ENCODE assay signal across 17 cellular contexts in the genomic region with DNA sequence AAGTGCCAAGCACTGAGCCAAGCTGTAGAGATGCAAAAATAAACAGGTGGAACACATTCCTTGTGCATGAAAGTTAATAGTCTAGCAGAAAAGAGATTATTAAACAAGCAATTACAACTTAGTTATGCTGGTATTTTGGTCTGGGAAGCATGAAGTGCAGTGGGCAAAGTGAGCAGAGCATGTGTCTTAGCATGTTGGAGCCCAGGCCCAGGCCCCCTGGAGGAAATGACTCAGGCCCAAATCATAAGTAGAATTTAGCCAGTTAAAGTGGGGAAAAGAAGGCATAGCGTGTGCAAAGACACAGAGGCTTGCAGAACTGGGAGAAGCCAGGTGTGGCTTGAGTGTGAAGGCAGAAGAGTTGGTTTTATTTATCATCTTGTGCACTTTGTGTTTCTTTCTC.
"Had no signal": no experiment of that assay in that cellular context is flagged by ENCODE, and none has a peak within 500 bp of the region (broad histone marks: within the 10 kb centered on the region; RNA-seq: fewer than 3 reads in every experiment).

No MANE protein-coding gene starts in this region.

- H3K27ac ChIP-seq: cardiac muscle cell, Peyer's patch had no signal

- H3K4me3 ChIP-seq: cardiac muscle cell, Peyer's patch had no signal

- DNase-seq: activated CD4-positive, alpha-beta T cell treated with anti-CD3 and anti-CD28 coated beads for 48 hours; activated CD4-positive, alpha-beta T cell treated with anti-CD3 and anti-CD28 coated beads, Interleukin-2, amount 50 U/mL, for 4 hours; activated CD4-positive, CD25-positive, alpha-beta regulatory T cell treated with anti-CD3 and anti-CD28 coated beads, Interleukin-2, amount 50 U/mL, for 72 hours; activated CD8-positive, alpha-beta memory T cell treated with anti-CD3 and anti-CD28 coated beads, Interleukin-2, amount 50 U/mL, for 48 hours; activated CD8-positive, alpha-beta T cell treated with anti-CD3 and anti-CD28 coated beads, Interleukin-2, amount 10 ng/mL, durations not matched to agents 7 days and 5 days; activated naive CD4-positive, alpha-beta T cell; activated T-cell treated with anti-CD3 and anti-CD28 coated beads, Interleukin-2, amount 50 U/mL, for 1 hour; aorta; NCI-H1105 treated with DMSO at 0.1 percent for 48 hours; NCI-H1436 treated with DMSO at 0.1 percent for 48 hours; NCI-H187 treated with DMSO at 0.1 percent for 48 hours; NCI-H2081 treated with DMSO at 0.1 percent for 48 hours; NCI-H446; NCI-H524; Peyer's patch; SHP77 treated with DMSO at 0.1 percent for 48 hours had no signal

- H3K36me3 ChIP-seq: cardiac muscle cell, Peyer's patch had no signal

- H3K27me3 ChIP-seq: cardiac muscle cell, Peyer's patch had no signal

- H3K4me1 ChIP-seq: Peyer's patch had no signal

- ATAC-seq: activated CD8-positive, alpha-beta T cell treated with anti-CD3 and anti-CD28 coated beads, Interleukin-2, amount 10 ng/mL, durations not matched to agents 7 days and 5 days had no signal

- H3K9me3 ChIP-seq: Peyer's patch had no signal
